1 cellular context compared by ENCODE assay signal in genomic region chr10:123109466-123109865, GRCh38.
A peak's percentile ranks its signal among the peaks of the same experiment; 100 is the strongest.
TF ChIP-seq lines count a peak whose summit lies in the region.

No MANE protein-coding gene starts in this region.

TF ChIP-seq in K562, 482 proteins besides CTCF, POLR2A, EP300 and RAD21:
- TF ChIP-seq ATF1 (CRISPR knock-in tag; IDR thresholded peaks at IDR 0.05) = no peak
- TF ChIP-seq ATF1 (tag; IDR thresholded peaks at IDR 0.05) = no peak
- TF ChIP-seq GABPA (tag; conservative IDR thresholded peaks at IDR 0.05; ENCODE audit: low read depth) = 0 out of 2 replicates have a peak, but pooled peaks have one; percentile 28
- TF ChIP-seq ATF4 (CRISPR knock-in tag; IDR thresholded peaks at IDR 0.05) = peak; percentile 76
- TF ChIP-seq TRIM24 (IDR thresholded peaks at IDR 0.05) = peak in 1 of 2 experiments; percentile 50; a peak in 1 of 4 replicates
- TF ChIP-seq ZNF584 (CRISPR knock-in tag; IDR thresholded peaks at IDR 0.05; ENCODE audit: low read depth) = 0 out of 2 replicates have a peak, but pooled peaks have one; percentile 24
- TF ChIP-seq ZNF589 (CRISPR knock-in tag; IDR thresholded peaks at IDR 0.05; ENCODE audit: low read depth) = peak; percentile 55; the same call in 1 of the 2 replicates
- peak; percentile 84 for TF ChIP-seq ATF3 (IDR thresholded peaks at IDR 0.05)
- no peak for TF ChIP-seq ATF3 (CRISPR knock-in tag; conservative IDR thresholded peaks at IDR 0.05)
- 0 out of 2 replicates have a peak, but pooled peaks have one; percentile 16 for TF ChIP-seq ZNF766 (CRISPR knock-in tag; conservative IDR thresholded peaks at IDR 0.05)
- TF ChIP-seq MCM7 (IDR thresholded peaks at IDR 0.05) = no peak
- no peak for TF ChIP-seq ESRRB (CRISPR knock-in tag; IDR thresholded peaks at IDR 0.05; ENCODE audit: borderline replicate concordance)
- TF ChIP-seq NR2C2 (CRISPR knock-in tag; IDR thresholded peaks at IDR 0.05) = no peak
- TF ChIP-seq NR2C2 (tag; IDR thresholded peaks at IDR 0.05) = peak; percentile 76
- TF ChIP-seq CEBPG (CRISPR knock-in tag; IDR thresholded peaks at IDR 0.05) = peak; percentile 88
- peak; percentile 89 to 94 for TF ChIP-seq CEBPG (tag; conservative IDR thresholded peaks at IDR 0.05 in 1 of 2, IDR thresholded peaks at IDR 0.05 in 1 of 2)
- TF ChIP-seq CHD7 (IDR thresholded peaks at IDR 0.05; ENCODE audit: low read depth, low read length) = no peak
- peak; percentile 69 for TF ChIP-seq CEBPB (tag; IDR thresholded peaks at IDR 0.05)
